ENCODE assay signal across 8 cellular contexts in the genomic region with DNA sequence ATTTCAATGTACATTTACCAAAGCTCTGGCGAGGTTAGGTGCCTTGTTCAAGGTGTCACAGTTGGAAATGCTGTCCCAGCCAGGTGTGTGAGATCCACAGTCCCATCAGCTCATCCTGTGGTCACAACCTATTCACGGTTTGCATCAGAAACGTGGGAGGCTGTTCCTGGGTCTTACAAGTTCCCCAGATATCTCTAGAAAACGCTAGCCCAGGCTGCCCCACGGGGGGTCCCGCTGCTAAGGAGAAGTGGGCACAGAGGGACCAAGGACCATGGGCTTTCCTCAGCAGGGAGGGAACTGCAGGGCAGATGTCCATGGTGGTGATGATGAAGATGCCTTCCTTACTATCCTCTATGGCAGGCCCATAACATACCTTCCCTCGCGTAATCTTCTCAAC. TPM values are rescaled to one million over a fixed set of nuclear protein-coding genes. Genes with fewer than 3 reads are reported as not detected.
DNase-seq lines count a peak whose midpoint lies in the region; ATAC-seq, FAIRE-seq and TF ChIP-seq lines count a peak whose summit lies in the region.

No MANE protein-coding gene starts in this region.

- no peak for FAIRE-seq in kidney (lab: Jason Lieb, UNC)

- peaks cover 34% of the 10 kb centered on the region for H3K4me1 Mint-ChIP-seq in activated naive CD8-positive, alpha-beta T cell treated with anti-CD3 and anti-CD28 coated beads, Interleukin-2, amount 50 U/mL, for 24 hours

- peak overlapping the region; percentile 56 for H3K27ac Mint-ChIP-seq in activated naive CD8-positive, alpha-beta T cell treated with anti-CD3 and anti-CD28 coated beads, Interleukin-2, amount 50 U/mL, for 24 hours

- H3K27me3 ChIP-seq in subcutaneous abdominal adipose tissue (ENCODE audit: control insufficient read depth in 5 of 5, insufficient read depth in 4 of 5, low read length in 5 of 5), result no peaks in the 10 kb centered on the region

- peak overlapping the region; percentile 83 for H3K4me3 Mint-ChIP-seq in activated naive CD8-positive, alpha-beta T cell treated with anti-CD3 and anti-CD28 coated beads, Interleukin-2, amount 50 U/mL, for 24 hours

- H3K9ac ChIP-seq in kidney (ENCODE audit: low read length in 2 of 2) (peak overlapping the region; percentile 83 to 91), subcutaneous abdominal adipose tissue (ENCODE audit: low read length in 5 of 5) (peak overlapping the region; percentile 79 to 91 (median 87))

- H3K4me3 ChIP-seq in GM12864 (ENCODE audit: low read depth, low read length) (peak overlapping the region; percentile 82), kidney (ENCODE audit: low read length in 2 of 2) (peak overlapping the region; percentile 83 to 91), subcutaneous abdominal adipose tissue (ENCODE audit: low read depth in 1 of 5, low read length in 5 of 5) (peak overlapping the region; percentile 78 to 96 (median 83))

- H3K9me3 ChIP-seq in kidney (ENCODE audit: control insufficient read depth in 1 of 2, low read length in 2 of 2) (no peaks in the 10 kb centered on the region), subcutaneous abdominal adipose tissue (ENCODE audit: control insufficient read depth in 5 of 5, low read length in 5 of 5) (no peaks in the 10 kb centered on the region)

- ATAC-seq in HG03103 (IDR thresholded peaks at IDR 0.05; ENCODE audit: low read depth, unreplicated experiment) (peak; percentile 6), HG03565 (IDR thresholded peaks at IDR 0.05; ENCODE audit: unreplicated experiment) (no peak), GM21390 (IDR thresholded peaks at IDR 0.05; ENCODE audit: unreplicated experiment) (no peak), HG02623 (IDR thresholded peaks at IDR 0.05; ENCODE audit: unreplicated experiment) (no peak)
- peak; percentile 12 for ATAC-seq in activated naive CD8-positive, alpha-beta T cell treated with anti-CD3 and anti-CD28 coated beads, Interleukin-2, amount 50 U/mL, for 24 hours

- H3K36me3 ChIP-seq in kidney (ENCODE audit: control insufficient read depth in 1 of 2, insufficient read depth in 2 of 2, low read length in 2 of 2) (no peaks in the 10 kb centered on the region), subcutaneous abdominal adipose tissue (ENCODE audit: control insufficient read depth in 5 of 5, insufficient read depth in 5 of 5, low read length in 5 of 5) (peaks cover 0 to 10% (median 3%) of the 10 kb centered on the region in 5 donors)

- no peak for DNase-seq in GM12864 (ENCODE audit: low read depth)
- no peak for DNase-seq in activated naive CD8-positive, alpha-beta T cell treated with anti-CD3 and anti-CD28 coated beads, Interleukin-2, amount 50 U/mL, for 24 hours
- DNase-seq in kidney, result no peak

- peaks cover 8 to 16% of the 10 kb centered on the region in 2 donors for H3K4me1 ChIP-seq in kidney (ENCODE audit: control insufficient read depth in 1 of 2, insufficient read depth in 1 of 2, low read depth in 1 of 2, low read length in 2 of 2)
- peaks cover 3 to 26% (median 15%) of the 10 kb centered on the region in 5 donors for H3K4me1 ChIP-seq in subcutaneous abdominal adipose tissue (ENCODE audit: control insufficient read depth in 5 of 5, insufficient read depth in 5 of 5, low read length in 5 of 5)

- H3K9me3 Mint-ChIP-seq in activated naive CD8-positive, alpha-beta T cell treated with anti-CD3 and anti-CD28 coated beads, Interleukin-2, amount 50 U/mL, for 24 hours, result no peaks in the 10 kb centered on the region

- peak overlapping the region; percentile 75 to 84 for H3K27ac ChIP-seq in kidney (ENCODE audit: low read depth in 2 of 2, low read length in 2 of 2)
- peak overlapping the region; percentile 46 for H3K27ac ChIP-seq in subcutaneous abdominal adipose tissue (ENCODE audit: low read depth, low read length)

- TF ChIP-seq CTCF in GM12864 (IDR thresholded peaks at IDR 0.05; ENCODE audit: low read depth, low read length, missing control alignments) (no peak), kidney (IDR thresholded peaks at IDR 0.05; ENCODE audit: borderline replicate concordance, extremely low read depth, insufficient read depth) (no peak)

- H3K27me3 Mint-ChIP-seq in activated naive CD8-positive, alpha-beta T cell treated with anti-CD3 and anti-CD28 coated beads, Interleukin-2, amount 50 U/mL, for 24 hours, result no peaks in the 10 kb centered on the region

- intact Hi-C loops in kidney (cut with DNase I), result no loop called here

- peaks cover 5% of the 10 kb centered on the region for H3K36me3 Mint-ChIP-seq in activated naive CD8-positive, alpha-beta T cell treated with anti-CD3 and anti-CD28 coated beads, Interleukin-2, amount 50 U/mL, for 24 hours (ENCODE audit: low read depth)

RNA-seq across cellular contexts. Expression of gene FECH, which starts 0.7 kb away (rescaled TPM):
- 32.5 TPM for total RNA-seq in kidney
- 36.9 TPM for polyA plus RNA-seq in kidney (ENCODE audit: insufficient read depth, low read depth, low replicate concordance)

RNA-seq across cellular contexts. Expression of gene NARS1, which starts 35.8 kb away (rescaled TPM):
- total RNA-seq in kidney, result 135 TPM
- polyA plus RNA-seq in kidney (ENCODE audit: insufficient read depth, low read depth, low replicate concordance), result 109 TPM

Comparison
In these comparisons a context has a peak if more than half of its experiments do, and no peak if none do; other contexts are left out.
1. ATAC-seq: peak in HG03103 (single experiment) and activated naive CD8-positive, alpha-beta T cell treated with anti-CD3 and anti-CD28 coated beads, Interleukin-2, amount 50 U/mL, for 24 hours (single experiment); none in HG03565 (single experiment), GM21390 (single experiment) and HG02623 (single experiment).
2. Peak in every context shown above with its lines, with median percentiles within 50 percentile points of each other: H3K4me3 ChIP-seq.